In genomic region chr6:14273196-14273595, GRCh38 we compare ENCODE assay signal across 22 cellular contexts.
DNase-seq lines count a peak whose midpoint lies in the region; ATAC-seq and TF ChIP-seq lines count a peak whose summit lies in the region.
"Had no signal": no experiment of that assay in that cellular context is flagged by ENCODE, and none has a peak within 500 bp of the region (broad histone marks: within the 10 kb centered on the region; RNA-seq: fewer than 3 reads in every experiment).

No MANE protein-coding gene starts in this region.

- H3K18ac ChIP-seq in H9 (ENCODE audit: insufficient read length, low read depth, low read length): no peak overlapping the region

- no peak overlapping the region for H3T11ph ChIP-seq in H9 (ENCODE audit: low read length)

- H3K14ac ChIP-seq in H9 (ENCODE audit: insufficient read depth, low read length): no peak overlapping the region

- no peak overlapping the region for H3K4me3 Mint-ChIP-seq in H9
- H3K4me3 Mint-ChIP-seq in brain: no peak overlapping the region
- H3K4me3 Mint-ChIP-seq: activated naive CD4-positive, alpha-beta T cell treated with anti-CD3 and anti-CD28 coated beads for 36 hours; nephron progenitor cell; stimulated activated memory B cell treated with anti-CD40 and anti-IgM and Interleukin-4, amounts not matched to agents 10 μg/mL and 1 μg/mL and 100 μg/mL, for 72 hours had no signal

- no peak overlapping the region for H4K91ac ChIP-seq in H9 (ENCODE audit: insufficient read length, low read depth, low read length)

- H3K79me1 ChIP-seq in H9 (ENCODE audit: insufficient read depth, low read depth, low read length, poor library complexity, severe bottlenecking): no peaks in the 10 kb centered on the region

- no peak overlapping the region for H2BK15ac ChIP-seq in H9 (ENCODE audit: low read depth, low read length)

- no peaks in the 10 kb centered on the region for H3K23me2 ChIP-seq in H9 (ENCODE audit: insufficient read length, low read depth, low read length, poor library complexity, severe bottlenecking)

- no peak overlapping the region for H3K23ac ChIP-seq in H9 (ENCODE audit: insufficient read length, low read depth, low read length)

- peaks cover 27 to 58% of the 10 kb centered on the region in 2 experiments for H3K4me1 Mint-ChIP-seq in H9
- peaks cover 47% of the 10 kb centered on the region for H3K4me1 Mint-ChIP-seq in brain

- ATAC-seq in GM21367 (IDR thresholded peaks at IDR 0.05; ENCODE audit: unreplicated experiment): no peak
- ATAC-seq in GM18909 (IDR thresholded peaks at IDR 0.05; ENCODE audit: poor library complexity, unreplicated experiment): no peak
- ATAC-seq: left lung; stimulated activated memory B cell treated with anti-CD40 and anti-IgM and Interleukin-4, amounts not matched to agents 10 μg/mL and 1 μg/mL and 100 μg/mL, for 72 hours had no signal

- no peak overlapping the region for H3K27ac ChIP-seq in H9 (ENCODE audit: insufficient read length, low read depth, low read length)
- H3K27ac ChIP-seq: left lung, sigmoid colon, thoracic aorta had no signal

- H3K9me3 ChIP-seq in H9 (ENCODE audit: control insufficient read depth, low read depth, low read length): no peaks in the 10 kb centered on the region
- H3K9me3 ChIP-seq: left lung, sigmoid colon, thoracic aorta had no signal

- TF ChIP-seq CTCF in H9 (conservative IDR thresholded peaks at IDR 0.05) (no peak), brain (conservative IDR thresholded peaks at IDR 0.05) (no peak)

- H3K36me3 Mint-ChIP-seq in H9 (ENCODE audit: insufficient read depth in 1 of 3, low read depth in 3 of 3) (peaks cover 6 to 10% (median 8%) of the 10 kb centered on the region in 3 experiments), brain (no peaks in the 10 kb centered on the region)

- H2BK5ac ChIP-seq in H9 (ENCODE audit: insufficient read length, low read length): no peak overlapping the region

- H3K9me3 Mint-ChIP-seq in H9: peaks cover 7 to 14% of the 10 kb centered on the region in 2 experiments
- peaks cover 8 to 10% (median 9%) of the 10 kb centered on the region in 5 experiments for H3K9me3 Mint-ChIP-seq in brain

- no peak overlapping the region for H2BK20ac ChIP-seq in H9 (ENCODE audit: low read depth, low read length, poor library complexity, severe bottlenecking)

- WGBS in H9 (ENCODE audit: extremely low coverage, insufficient read length, low lambda C conversion rate): no CpG with 5 or more reads among the region's 8 CpGs

- no peak overlapping the region for H2AK5ac ChIP-seq in H9 (ENCODE audit: insufficient read length, low read length)

- no peak overlapping the region for H3K56ac ChIP-seq in H9 (ENCODE audit: insufficient read length, low read depth, low read length)

- H3K9ac ChIP-seq in H9 (ENCODE audit: extremely low read depth, insufficient read length, low read length): no peak overlapping the region

- H2BK12ac ChIP-seq in H9 (ENCODE audit: insufficient read length, low read depth, low read length): no peak overlapping the region

- no peak overlapping the region for H2AFZ ChIP-seq in H9 (ENCODE audit: low read length)

- H3K4me2 ChIP-seq in H9 (ENCODE audit: insufficient read depth, insufficient read length, low read length): no peak overlapping the region

- H3K27me3 ChIP-seq in H9 (ENCODE audit: insufficient read depth, low read length): no peaks in the 10 kb centered on the region; the same call in 1 of the 2 replicates
- H3K27me3 ChIP-seq: left lung, sigmoid colon had no signal

- H3K79me2 ChIP-seq in H9 (ENCODE audit: insufficient read depth, low read length): no peaks in the 10 kb centered on the region

- H4K5ac ChIP-seq in H9 (ENCODE audit: insufficient read length, low read depth, low read length): no peak overlapping the region

- H3K27me3 Mint-ChIP-seq in H9 (ENCODE audit: low read depth) (peaks cover 76% of the 10 kb centered on the region), brain (peaks cover 37% of the 10 kb centered on the region)
- H3K27me3 Mint-ChIP-seq: CD4-positive, CD25-positive, alpha-beta regulatory T cell; stimulated activated memory B cell treated with anti-CD40 and anti-IgM and Interleukin-4, amounts not matched to agents 10 μg/mL and 1 μg/mL and 100 μg/mL, for 72 hours had no signal

- DNase-seq in Ammon's horn (ENCODE audit: low spot score) (peak; percentile 37), H9 (peak; percentile 73), iPS DF 19.7 (ENCODE audit: low read depth, low spot score) (peak; percentile 83), SW 1271 (lab: John Stamatoyannopoulos, UW) (no peak)
- DNase-seq in stimulated activated CD4-positive, alpha-beta T cell treated with anti-CD3 and anti-CD28 coated beads, Interleukin-4, amount 100 ng/mL, for 24 hours: no peak
- DNase-seq: activated CD4-positive, alpha-beta T cell treated with anti-CD3 and anti-CD28 coated beads, Interleukin-2, amount 50 U/mL, for 4 hours; activated naive CD4-positive, alpha-beta T cell treated with anti-CD3 and anti-CD28 coated beads for 36 hours; activated T-cell treated with anti-CD3 and anti-CD28 coated beads, Interleukin-2, amount 50 U/mL, for 1 hour; CD4-positive, CD25-positive, alpha-beta regulatory T cell; DMS53; erythroblast; KG1; left lung; midbrain; NCI-H2029; nephron progenitor cell; sigmoid colon had no signal

- no peak overlapping the region for H3K4ac ChIP-seq in H9 (ENCODE audit: low read depth, low read length)

- H2BK120ac ChIP-seq in H9 (ENCODE audit: low read depth, low read length, poor library complexity, severe bottlenecking): no peak overlapping the region

- H3K4me1 ChIP-seq in H9 (ENCODE audit: insufficient read depth, low read length): peaks cover 8% of the 10 kb centered on the region; the same call in 1 of the 2 replicates

- no peaks in the 10 kb centered on the region for H4K20me1 ChIP-seq in H9 (ENCODE audit: control insufficient read depth, insufficient read depth, insufficient read length)

- no peak overlapping the region for H4K8ac ChIP-seq in H9 (replicated peaks; ENCODE audit: insufficient read length, low read depth, low read length)

- no peak overlapping the region for H3K27ac Mint-ChIP-seq in H9
- H3K27ac Mint-ChIP-seq in brain: peak overlapping the region; percentile 29 to 89 (median 39)
- H3K27ac Mint-ChIP-seq: activated naive CD4-positive, alpha-beta T cell treated with anti-CD3 and anti-CD28 coated beads for 36 hours; nephron progenitor cell had no signal

Comparison
In these comparisons a context has a peak if more than half of its experiments do, and no peak if none do; other contexts are left out.
1. DNase-seq: peak in Ammon's horn (single experiment), H9 (single experiment) and iPS DF 19.7 (single experiment); none in SW 1271 (0 of 2) and stimulated activated CD4-positive, alpha-beta T cell treated with anti-CD3 and anti-CD28 coated beads, Interleukin-4, amount 100 ng/mL, for 24 hours (single experiment).
2. H3K27ac Mint-ChIP-seq: peak in brain (5 of 5); none in H9 (0 of 3).